13 cellular contexts compared by ENCODE assay signal in genomic region chr7:73892003-73892975, GRCh38. TPM values are rescaled to one million over a fixed set of nuclear protein-coding genes. Genes with fewer than 3 reads are reported as not detected.
DNase-seq lines count a peak whose midpoint lies in the region; ATAC-seq and TF ChIP-seq lines count a peak whose summit lies in the region.
"Had no signal": no experiment of that assay in that cellular context is flagged by ENCODE, and none has a peak within 500 bp of the region (broad histone marks: within the 10 kb centered on the region; RNA-seq: fewer than 3 reads in every experiment).

No MANE protein-coding gene starts in this region.

- H3K4me1 Mint-ChIP-seq in chondrocyte (ENCODE audit: low read depth): peaks cover 81% of the 10 kb centered on the region

- H3K9me3 ChIP-seq in right lobe of liver (no peaks in the 10 kb centered on the region), lower lobe of right lung (peaks cover 5% of the 10 kb centered on the region)

- H3K9me3 Mint-ChIP-seq in chondrocyte (ENCODE audit: low read depth): peaks cover 11% of the 10 kb centered on the region

- WGBS in right lobe of liver (ENCODE audit: insufficient coverage, low coverage, low lambda C conversion rate, missing lambda C conversion rate): 43% methylated on average over 11 of the region's 11 CpGs

- no peaks in the 10 kb centered on the region for H3K27me3 Mint-ChIP-seq in chondrocyte (ENCODE audit: low read depth)

- no peak overlapping the region for H3K4me3 ChIP-seq in AG10803 (ENCODE audit: low read length)
- H3K4me3 ChIP-seq in right lobe of liver: no peak overlapping the region
- H3K4me3 ChIP-seq in lower lobe of right lung: no peak overlapping the region

- intact Hi-C loops in right lobe of liver (cut with DNase I) (no loop called here), lower lobe of right lung (cut with DNase I) (no loop called here)

- DNase-seq in AG10803 (ENCODE audit: low read depth) (peak; percentile 74), NCI-H2196 (lab: John Stamatoyannopoulos, UW; ENCODE audit: unreplicated experiment) (peak; percentile 59), chondrocyte (ENCODE audit: low spot score) (no peak), right lobe of liver (peak in 1 of 3 donors; percentile 45), NCI-H128 (lab: John Stamatoyannopoulos, UW; ENCODE audit: unreplicated experiment) (no peak), lower lobe of right lung (no peak)
- DNase-seq: activated naive CD4-positive, alpha-beta T cell treated with Interleukin-2 at 50 U/mL for 16 hours; CD4-positive, alpha-beta T cell had no signal

- H3K27ac Mint-ChIP-seq in chondrocyte (ENCODE audit: unreplicated experiment): peak overlapping the region; percentile 98
- H3K27ac Mint-ChIP-seq: CD4-positive, alpha-beta T cell; progenitor cell of endocrine pancreas had no signal

- H3K36me3 ChIP-seq in right lobe of liver (no peaks in the 10 kb centered on the region), lower lobe of right lung (no peaks in the 10 kb centered on the region)

- no peak overlapping the region for H3K27ac ChIP-seq in right lobe of liver
- H3K27ac ChIP-seq in lower lobe of right lung: no peak overlapping the region

- no peak for TF ChIP-seq POLR2A in right lobe of liver (IDR thresholded peaks at IDR 0.05)

- TF ChIP-seq CTCF in AG10803 (conservative IDR thresholded peaks at IDR 0.05; ENCODE audit: low read length): no peak
- TF ChIP-seq CTCF in chondrocyte (IDR thresholded peaks at IDR 0.05): no peak
- TF ChIP-seq CTCF in right lobe of liver (IDR thresholded peaks at IDR 0.05): no peak
- TF ChIP-seq CTCF in lower lobe of right lung (IDR thresholded peaks at IDR 0.05): no peak

- peaks cover 5% of the 10 kb centered on the region for H3K36me3 Mint-ChIP-seq in chondrocyte (ENCODE audit: low read depth)

- no peak overlapping the region for H3K4me3 Mint-ChIP-seq in chondrocyte (ENCODE audit: unreplicated experiment)
- H3K4me3 Mint-ChIP-seq: CD4-positive, alpha-beta T cell had no signal

- H3K27me3 ChIP-seq in right lobe of liver (no peaks in the 10 kb centered on the region), lower lobe of right lung (ENCODE audit: low read depth) (no peaks in the 10 kb centered on the region)

- ATAC-seq in right lobe of liver (peak; percentile 27 to 54 (median 42)), GM21515 (IDR thresholded peaks at IDR 0.05; ENCODE audit: unreplicated experiment) (no peak), lower lobe of right lung (no peak), GM18511 (IDR thresholded peaks at IDR 0.05; ENCODE audit: unreplicated experiment) (no peak)
- ATAC-seq: activated CD4-positive, CD25-positive, alpha-beta regulatory T cell treated with anti-CD3 and anti-CD28 coated beads, Interleukin-2, amount 50 U/mL, for 24 hours had no signal

- H3K4me1 ChIP-seq in right lobe of liver (no peaks in the 10 kb centered on the region), lower lobe of right lung (peaks cover 21% of the 10 kb centered on the region)

RNA-seq across cellular contexts. Expression of gene TMEM270, which starts 31.3 kb away (rescaled TPM):
- total RNA-seq in chondrocyte (0.25 TPM in 1 of 3 replicates, not detected in the others), right lobe of liver (not detected), lower lobe of right lung (not detected)
- total RNA-seq: CD4-positive, alpha-beta T cell; liver; progenitor cell of endocrine pancreas had no signal

RNA-seq across cellular contexts. Expression of gene METTL27, which starts 50.0 kb away (rescaled TPM):
- 0.51 to 1.7 TPM (median 0.99 TPM) in 3 replicates for total RNA-seq in chondrocyte
- 1 to 10 TPM in 3 of 6 experiments, under 1 TPM in 3; 0.49 to 1.4 (median 1.0) TPM for total RNA-seq in right lobe of liver
- 4.0 TPM for total RNA-seq in lower lobe of right lung

Comparison
In these comparisons a context has a peak if more than half of its experiments do, and no peak if none do; other contexts are left out.
1. DNase-seq: peak in AG10803 (single experiment) and NCI-H2196 (single experiment); none in chondrocyte (single experiment), NCI-H128 (single experiment) and lower lobe of right lung (single experiment).
2. ATAC-seq: peak in right lobe of liver (4 of 4); none in GM21515 (single experiment), lower lobe of right lung (0 of 2) and GM18511 (single experiment).